ENCODE assay signal across 8 cellular contexts in genomic region chr12:108560321-108560721, GRCh38. TPM values are rescaled to one million over a fixed set of nuclear protein-coding genes. Genes with fewer than 3 reads are reported as not detected.
DNase-seq lines count a peak whose midpoint lies in the region; ATAC-seq, FAIRE-seq and TF ChIP-seq lines count a peak whose summit lies in the region.

No MANE protein-coding gene starts in this region.

- DNase-seq in GM03348 (ENCODE audit: low spot score) (peak; percentile 35), RCC 7860 (ENCODE audit: low spot score) (peak; percentile 10), epithelial cell of prostate (ENCODE audit: low read depth, low spot score) (no peak), osteocyte (ENCODE audit: extremely low spot score, unreplicated experiment) (no peak)
- DNase-seq in activated CD4-positive, CD25-positive, alpha-beta regulatory T cell treated with anti-CD3 and anti-CD28 coated beads, Interleukin-2, amount 50 U/mL, for 72 hours = no peak
- no peak for DNase-seq in activated CD8-positive, alpha-beta memory T cell treated with anti-CD3 and anti-CD28 coated beads for 24 hours
- DNase-seq in NK-92 treated with Interleukin-12 subunit alpha and Interleukin-12 subunit beta, amount 100 ng/mL, for 24 hours (lab: John Stamatoyannopoulos, UW) = no peak

- H3K36me3 Mint-ChIP-seq in osteocyte (ENCODE audit: unreplicated experiment) = peaks cover 10% of the 10 kb centered on the region

- no peak for ATAC-seq in HG03520 (IDR thresholded peaks at IDR 0.05; ENCODE audit: unreplicated experiment)

- peak overlapping the region; percentile 100 for H3K4me3 Mint-ChIP-seq in osteocyte (ENCODE audit: unreplicated experiment)

- TF ChIP-seq CTCF in osteocyte (IDR thresholded peaks at IDR 0.05) = no peak

- peaks cover 41% of the 10 kb centered on the region for H3K4me1 Mint-ChIP-seq in osteocyte (ENCODE audit: unreplicated experiment)

- H3K27me3 Mint-ChIP-seq in osteocyte (ENCODE audit: unreplicated experiment) = no peaks in the 10 kb centered on the region

- no peaks in the 10 kb centered on the region for H3K9me3 Mint-ChIP-seq in osteocyte (ENCODE audit: unreplicated experiment)

- no peak for FAIRE-seq in RCC 7860 (lab: Jason Lieb, UNC)

- H3K27ac ChIP-seq in epithelial cell of prostate = peak overlapping the region; percentile 77

- peak overlapping the region; percentile 99 for H3K27ac Mint-ChIP-seq in osteocyte (ENCODE audit: unreplicated experiment)

RNA-seq across cellular contexts. Expression of gene SART3, which starts 0.7 kb away (rescaled TPM):
- 47.2 and 47.5 TPM in 2 replicates for total RNA-seq in osteocyte

RNA-seq across cellular contexts. Expression of gene ISCU, which starts 2.1 kb away (rescaled TPM):
- 93.9 and 103 TPM in 2 replicates for total RNA-seq in osteocyte

RNA-seq across cellular contexts. Expression of gene TMEM119, which starts 37.6 kb away (rescaled TPM):
- total RNA-seq in osteocyte = 54.0 and 58.8 TPM in 2 replicates

RNA-seq across cellular contexts. Expression of gene FICD, which starts 45.2 kb away (rescaled TPM):
- total RNA-seq in osteocyte = 5.8 and 6.0 TPM in 2 replicates

Comparison
In these comparisons a context has a peak if more than half of its experiments do, and no peak if none do; other contexts are left out.
1. DNase-seq: peak in GM03348 (single experiment) and RCC 7860 (single experiment); none in epithelial cell of prostate (single experiment), osteocyte (single experiment), activated CD4-positive, CD25-positive, alpha-beta regulatory T cell treated with anti-CD3 and anti-CD28 coated beads, Interleukin-2, amount 50 U/mL, for 72 hours (single experiment), activated CD8-positive, alpha-beta memory T cell treated with anti-CD3 and anti-CD28 coated beads for 24 hours (single experiment) and NK-92 treated with Interleukin-12 subunit alpha and Interleukin-12 subunit beta, amount 100 ng/mL, for 24 hours (single experiment).